Comparison of ENCODE assay signal across 19 cellular contexts in the genomic region with DNA sequence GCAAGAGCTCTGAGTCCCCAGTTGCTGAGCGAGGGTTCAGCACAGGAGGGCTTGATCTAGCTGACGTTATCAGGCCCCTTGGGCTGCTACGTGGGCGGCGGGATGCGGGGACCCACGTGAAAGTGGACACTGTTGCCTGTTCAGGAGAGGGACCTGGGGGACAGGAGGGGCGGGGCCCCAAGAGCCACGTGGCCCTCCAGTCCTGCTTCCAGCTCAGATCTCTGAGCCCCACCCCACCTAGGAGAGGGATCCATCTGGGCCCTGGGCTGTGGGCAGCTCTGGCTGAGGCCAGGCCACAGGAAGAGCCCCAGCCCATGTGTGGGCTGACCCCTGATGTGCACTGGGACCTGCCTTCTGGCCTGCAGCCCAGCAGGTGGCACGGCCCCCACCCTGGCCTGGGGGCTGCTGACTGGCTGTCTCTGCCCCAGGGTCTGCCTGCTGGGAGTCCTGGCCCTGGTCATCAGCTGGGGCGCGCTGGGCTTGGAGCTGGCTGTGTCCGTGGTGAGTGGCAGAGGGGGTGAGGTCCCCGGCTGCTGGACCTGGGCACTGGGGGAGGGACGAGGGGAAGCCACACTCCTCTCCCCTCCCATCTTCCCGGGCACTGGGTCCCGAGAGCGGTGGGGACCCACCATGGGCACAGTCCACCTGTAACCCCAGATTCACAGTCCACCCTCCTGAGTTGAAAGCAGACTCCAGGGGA. TPM values are rescaled to one million over a fixed set of nuclear protein-coding genes. Genes with fewer than 3 reads are reported as not detected.
A peak's percentile ranks its signal among the peaks of the same experiment; 100 is the strongest.
DNase-seq lines count a peak whose midpoint lies in the region; ATAC-seq, FAIRE-seq and TF ChIP-seq lines count a peak whose summit lies in the region.
"Had no signal": no experiment of that assay in that cellular context is flagged by ENCODE, and none has a peak within 500 bp of the region (broad histone marks: within the 10 kb centered on the region; RNA-seq: fewer than 3 reads in every experiment).

No MANE protein-coding gene starts in this region.

- TF ChIP-seq RAD21 in IMR-90 (IDR thresholded peaks at IDR 0.05; ENCODE audit: low read length), result no peak
- TF ChIP-seq RAD21 in H1 (IDR thresholded peaks at IDR 0.05 in 1 of 2, conservative IDR thresholded peaks at IDR 0.05 in 1 of 2; ENCODE audit: low read depth in 2 of 2, low read length in 2 of 2), result no peak

- H3K27ac Mint-ChIP-seq in Calu3 (ENCODE audit: unreplicated experiment), result no peak overlapping the region
- H3K27ac Mint-ChIP-seq: CD4-positive, alpha-beta T cell; GM23338; HFFc6 had no signal

- no peak overlapping the region for H3K4me3 ChIP-seq in BLaER1
- H3K4me3 ChIP-seq in IMR-90 (ENCODE audit: insufficient read depth, low read depth, low read length), result no peak overlapping the region
- no peak overlapping the region for H3K4me3 ChIP-seq in H1 (ENCODE audit: extremely low read depth in 1 of 4, insufficient read depth in 2 of 4, low read depth in 3 of 4, low read length in 4 of 4)
- no peak overlapping the region for H3K4me3 ChIP-seq in trophoblast cell (ENCODE audit: low read depth, low read length)
- H3K4me3 ChIP-seq: BLaER1 treated with 17β-estradiol and CSF1 and Interleukin-3, amounts not matched to agents 10 nM and 100 nM; GM23338; HAP-1 had no signal

- H3K23ac ChIP-seq in IMR-90 (ENCODE audit: low read depth, low read length), result no peak overlapping the region
- no peak overlapping the region for H3K23ac ChIP-seq in H1 (ENCODE audit: insufficient read length)
- no peak overlapping the region for H3K23ac ChIP-seq in trophoblast cell (ENCODE audit: low read length)

- no peak overlapping the region for H2BK120ac ChIP-seq in IMR-90 (ENCODE audit: low read depth, low read length)
- no peak overlapping the region for H2BK120ac ChIP-seq in H1 (replicated peaks; ENCODE audit: low read depth, low read length)
- H2BK120ac ChIP-seq in trophoblast cell (ENCODE audit: insufficient read depth, low read length, poor library complexity), result no peak overlapping the region

- in situ Hi-C loops in IMR-90 (cut with MboI; ENCODE audit: low sequenced_read_pairs), result no loop called here

- H3K36me3 Mint-ChIP-seq in Calu3 (ENCODE audit: insufficient read depth, unreplicated experiment), result peaks cover 48% of the 10 kb centered on the region

- peaks cover 92% of the 10 kb centered on the region for H4K20me1 ChIP-seq in BLaER1
- peaks cover 48% of the 10 kb centered on the region for H4K20me1 ChIP-seq in IMR-90 (ENCODE audit: insufficient read depth, low read length)
- peaks cover 13 to 35% of the 10 kb centered on the region in 2 experiments for H4K20me1 ChIP-seq in H1 (replicated peaks in 1 of 2; ENCODE audit: control insufficient read depth in 1 of 2, insufficient read depth in 2 of 2, low read length in 2 of 2)

- peak overlapping the region; percentile 58 for H2AFZ ChIP-seq in IMR-90 (replicated peaks; ENCODE audit: low read length, poor library complexity)
- H2AFZ ChIP-seq in H1 (ENCODE audit: low read length), result no peak overlapping the region
- no peak overlapping the region for H2AFZ ChIP-seq in trophoblast cell (ENCODE audit: insufficient read depth, low read length, poor library complexity)
- H2AFZ ChIP-seq: GM23338 had no signal

- POLR2A ChIA-PET in IMR-90 (lab: Charles Lee; ENCODE audit: unreplicated experiment) (no interaction called here), H1 (lab: Charles Lee; ENCODE audit: partially characterized antibody) (interaction anchor here (1.2 to 1.3 kb wide), 2 partner anchors 8 to 10 kb away, joined by 3 to 6 read pairs; no protein-coding TSS in a partner anchor)

- intact Hi-C loops in IMR-90 (cut with micrococcal nuclease), result loop anchor here (10.0 kb wide), 1 partner anchor 174 kb away; a partner anchor contains a TSS
- intact Hi-C loops in Calu3 (cut with micrococcal nuclease; ENCODE audit: unreplicated experiment), result no loop called here

- H3K9ac ChIP-seq in BLaER1 (no peak overlapping the region), IMR-90 (ENCODE audit: low read depth, low read length) (no peak overlapping the region), H1 (replicated peaks in 1 of 4; ENCODE audit: extremely low read depth in 1 of 4, low read depth in 3 of 4, low read length in 3 of 4) (no peak overlapping the region), trophoblast cell (ENCODE audit: low read length) (no peak overlapping the region)

- H3K4me1 ChIP-seq in BLaER1, result peaks cover 88% of the 10 kb centered on the region
- peaks cover 13% of the 10 kb centered on the region for H3K4me1 ChIP-seq in IMR-90 (ENCODE audit: control insufficient read depth, insufficient read depth, low read length)
- peaks cover 3 to 25% (median 17%) of the 10 kb centered on the region in 4 experiments for H3K4me1 ChIP-seq in H1 (replicated peaks in 1 of 4; ENCODE audit: control insufficient read depth in 3 of 4, insufficient read depth in 4 of 4, low read length in 3 of 4)
- H3K4me1 ChIP-seq in trophoblast cell (ENCODE audit: control insufficient read depth in 1 of 2, insufficient read depth in 2 of 2, low read length in 2 of 2), result peaks cover 18 to 21% of the 10 kb centered on the region in 2 experiments

- H3K36me3 ChIP-seq in BLaER1 (peaks cover 80% of the 10 kb centered on the region), IMR-90 (ENCODE audit: control insufficient read depth, insufficient read depth, low read length) (peaks cover 54% of the 10 kb centered on the region), H1 (ENCODE audit: control insufficient read depth in 2 of 4, insufficient read depth in 4 of 4, low read length in 3 of 4) (peaks cover 2 to 37% (median 19%) of the 10 kb centered on the region in 4 experiments), trophoblast cell (ENCODE audit: control insufficient read depth in 1 of 2, insufficient read depth in 2 of 2, low read length in 2 of 2) (peaks cover 61 to 66% of the 10 kb centered on the region in 2 experiments)

- DNase-seq in IMR-90 (no peak), H1 (ENCODE audit: low read depth in 1 of 2, low spot score in 2 of 2) (no peak), trophoblast cell (no peak), Calu3 (no peak)
- DNase-seq: 8988T; AML-193; CD4-positive, alpha-beta T cell; DMS79; HFFc6; KBM-7 had no signal

- H3K4me2 ChIP-seq in BLaER1, result no peak overlapping the region; the same call in 1 of the 2 replicates
- H3K4me2 ChIP-seq in IMR-90 (ENCODE audit: low read depth, low read length), result no peak overlapping the region
- H3K4me2 ChIP-seq in H1 (ENCODE audit: insufficient read depth in 1 of 2, low read depth in 2 of 2, low read length in 2 of 2), result no peak overlapping the region
- no peak overlapping the region for H3K4me2 ChIP-seq in trophoblast cell (ENCODE audit: low read length)
- H3K4me2 ChIP-seq: GM23338 had no signal

- peak overlapping the region; percentile 44 for H3K27ac ChIP-seq in BLaER1
- no peak overlapping the region for H3K27ac ChIP-seq in IMR-90 (ENCODE audit: insufficient read depth, low read length)
- no peak overlapping the region for H3K27ac ChIP-seq in H1 (ENCODE audit: low read depth, low read length)
- H3K27ac ChIP-seq in trophoblast cell (ENCODE audit: low read depth, low read length), result no peak overlapping the region

- TF ChIP-seq POLR2A in IMR-90 (IDR thresholded peaks at IDR 0.05; ENCODE audit: low read depth, low read length) (no peak), H1 (IDR thresholded peaks at IDR 0.05; ENCODE audit: control extremely low read depth in 1 of 2, low read depth in 2 of 2, low read length in 2 of 2) (no peak)

- H2AK9ac ChIP-seq in IMR-90 (replicated peaks; ENCODE audit: low read depth, low read length, poor library complexity), result peak overlapping the region; percentile 65

- H3K9me3 Mint-ChIP-seq in Calu3 (ENCODE audit: low read depth, unreplicated experiment), result no peaks in the 10 kb centered on the region
- H3K9me3 Mint-ChIP-seq: CD4-positive, alpha-beta T cell; GM23338; HFFc6 had no signal

- BruUV-seq in IMR-90 (replicated peaks; lab: Mats Ljungman, UMichigan), result no TSS peak
- BruUV-seq in Calu3 (replicated peaks; lab: Mats Ljungman, UMichigan), result no TSS peak

- H3K79me1 ChIP-seq in IMR-90 (ENCODE audit: low read depth in 1 of 2, low read length in 2 of 2), result peaks cover 10 to 53% of the 10 kb centered on the region in 2 experiments
- H3K79me1 ChIP-seq in H1 (ENCODE audit: low read depth, low read length), result peaks cover 10% of the 10 kb centered on the region; the same call in 1 of the 2 replicates
- H3K79me1 ChIP-seq in trophoblast cell (ENCODE audit: low read length), result peaks cover 4% of the 10 kb centered on the region

- CTCF ChIA-PET in IMR-90 (lab: Yijun Ruan, JAX) (no interaction called here), H1 (lab: Charles Lee; ENCODE audit: partially characterized antibody) (interaction anchor here (0.6 to 3.8 kb wide), 9 partner anchors 10 to 1464 kb away, joined by 3 to 26 read pairs (median 3); a partner anchor contains a TSS), Calu3 (lab: Charles Lee) (no interaction called here)

- H2AK5ac ChIP-seq in IMR-90 (ENCODE audit: low read depth, low read length), result no peak overlapping the region
- H2AK5ac ChIP-seq in H1 (ENCODE audit: low read depth, low read length), result no peak overlapping the region
- H2AK5ac ChIP-seq in trophoblast cell (ENCODE audit: low read length), result no peak overlapping the region

- H2BK20ac ChIP-seq in IMR-90 (ENCODE audit: low read depth, low read length), result no peak overlapping the region
- H2BK20ac ChIP-seq in H1 (ENCODE audit: low read length), result no peak overlapping the region

- no peak for TF ChIP-seq CTCF in IMR-90 (conservative IDR thresholded peaks at IDR 0.05; ENCODE audit: low read depth, low read length)
- no peak for TF ChIP-seq CTCF in H1 (IDR thresholded peaks at IDR 0.05; ENCODE audit: control extremely low read depth in 1 of 3, insufficient read depth in 1 of 3, low read depth in 1 of 3, low read length in 3 of 3)
- no peak for TF ChIP-seq CTCF in Calu3 (IDR thresholded peaks at IDR 0.05; ENCODE audit: unreplicated experiment)

- FAIRE-seq in H1 (lab: Jason Lieb, UNC), result no peak
- FAIRE-seq: G401.6, GM12891 had no signal

- H4K91ac ChIP-seq in IMR-90 (ENCODE audit: insufficient read depth, low read depth, low read length), result no peak overlapping the region
- no peak overlapping the region for H4K91ac ChIP-seq in H1 (replicated peaks; ENCODE audit: insufficient read length, low read length)
- H4K91ac ChIP-seq in trophoblast cell (ENCODE audit: low read depth, low read length), result no peak overlapping the region

- H3K56ac ChIP-seq in IMR-90 (ENCODE audit: extremely low read depth, insufficient read depth, low read length) (no peak overlapping the region), H1 (replicated peaks; ENCODE audit: insufficient read length, low read depth, low read length) (no peak overlapping the region)

- 100% methylated on average over 1 of the region's 18 CpGs; no CpG with 5 or more reads in 1 of the 2 experiments for WGBS in IMR-90 (ENCODE audit: extremely low coverage in 2 of 2, insufficient read length in 1 of 2), 2 experiments
- WGBS in H1 (ENCODE audit: extremely low coverage in 1 of 2, insufficient coverage in 1 of 2, insufficient read length in 1 of 2, insufficient replicate concordance in 2 of 2, low coverage in 1 of 2, low lambda C conversion rate in 2 of 2, missing lambda C conversion rate in 1 of 2), 2 experiments, result 92% methylated on average over 15 of the region's 18 CpGs; no CpG with 5 or more reads in 1 of the 2 experiments
- no CpG with 5 or more reads among the region's 18 CpGs for WGBS in trophoblast cell (ENCODE audit: extremely low coverage, insufficient coverage, insufficient read length)

- ATAC-seq in IMR-90 (ENCODE audit: low read depth) (no peak), GM19467 (IDR thresholded peaks at IDR 0.05; ENCODE audit: unreplicated experiment) (no peak), HG03025 (IDR thresholded peaks at IDR 0.05; ENCODE audit: low FRiP score, unreplicated experiment) (no peak)
- ATAC-seq: GM23338 had no signal

- dilution Hi-C loops in IMR-90 (cut with HindIII; ENCODE audit: low sequenced_read_pairs, unreplicated experiment), result no loop called here

- H3K27me3 ChIP-seq in BLaER1, result no peaks in the 10 kb centered on the region
- no peaks in the 10 kb centered on the region for H3K27me3 ChIP-seq in IMR-90 (ENCODE audit: control insufficient read depth, insufficient read depth, low read length)
- H3K27me3 ChIP-seq in H1 (replicated peaks in 1 of 4; ENCODE audit: control insufficient read depth in 3 of 4, extremely low read depth in 1 of 4, insufficient read depth in 3 of 4, low read length in 3 of 4), result no peaks in the 10 kb centered on the region
- no peaks in the 10 kb centered on the region for H3K27me3 ChIP-seq in trophoblast cell (ENCODE audit: insufficient read depth, low read length)
- H3K27me3 ChIP-seq: BLaER1 treated with 17β-estradiol and CSF1 and Interleukin-3, amounts not matched to agents 10 nM and 100 nM had no signal

- H4K5ac ChIP-seq in IMR-90 (ENCODE audit: low read depth, low read length) (no peak overlapping the region), H1 (ENCODE audit: insufficient read length, low read depth, low read length) (no peak overlapping the region)

- no peak overlapping the region for H2BK15ac ChIP-seq in IMR-90 (ENCODE audit: low read depth, low read length)
- H2BK15ac ChIP-seq in H1 (ENCODE audit: low read length), result no peak overlapping the region

- no peaks in the 10 kb centered on the region for H3K23me2 ChIP-seq in H1 (ENCODE audit: low read depth, low read length)

- H3K18ac ChIP-seq in IMR-90 (ENCODE audit: low read depth, low read length) (no peak overlapping the region), H1 (ENCODE audit: extremely low read depth, low read length) (no peak overlapping the region), trophoblast cell (ENCODE audit: low read length) (no peak overlapping the region)

- no peak overlapping the region for H3K4me3 Mint-ChIP-seq in Calu3 (ENCODE audit: low read depth, unreplicated experiment)
- H3K4me3 Mint-ChIP-seq: CD4-positive, alpha-beta T cell; GM23338; HFFc6 had no signal

- H4K12ac ChIP-seq in trophoblast cell (ENCODE audit: low read depth, low read length), result peak overlapping the region; percentile 9

- peaks cover 0 to 8% of the 10 kb centered on the region in 2 experiments; a peak in 1 of 4 replicates for H3K79me2 ChIP-seq in H1 (ENCODE audit: control insufficient read depth in 1 of 2, insufficient read depth in 2 of 2, low read length in 2 of 2)
- H3K79me2 ChIP-seq in trophoblast cell (ENCODE audit: control insufficient read depth, insufficient read depth, low read length, poor library complexity), result no peaks in the 10 kb centered on the region

- no peaks in the 10 kb centered on the region for H3K4me1 Mint-ChIP-seq in Calu3 (ENCODE audit: low read depth, unreplicated experiment)

- H3K9me3 ChIP-seq in BLaER1 (no peaks in the 10 kb centered on the region), IMR-90 (ENCODE audit: control insufficient read depth, insufficient read depth, low read length) (no peaks in the 10 kb centered on the region), H1 (ENCODE audit: insufficient read depth in 2 of 2, low read depth in 1 of 2, low read length in 1 of 2) (no peaks in the 10 kb centered on the region), trophoblast cell (ENCODE audit: insufficient read depth, low read depth, low read length) (peaks cover 2% of the 10 kb centered on the region)
- H3K9me3 ChIP-seq: BLaER1 treated with 17β-estradiol and CSF1 and Interleukin-3, amounts not matched to agents 10 nM and 100 nM; HAP-1 had no signal

- no peaks in the 10 kb centered on the region for H3K27me3 Mint-ChIP-seq in Calu3 (ENCODE audit: unreplicated experiment)
- H3K27me3 Mint-ChIP-seq: CD4-positive, alpha-beta T cell had no signal

- H3K9me1 ChIP-seq in IMR-90 (ENCODE audit: insufficient read depth, low read length), result 0 out of 2 replicates have a peak, but pooled peaks cover 5% of the 10 kb centered on the region

- no peak overlapping the region for H2BK5ac ChIP-seq in IMR-90 (ENCODE audit: low read depth, low read length, poor library complexity, severe bottlenecking)
- peak overlapping the region; percentile 12; the same call in 1 of the 2 replicates for H2BK5ac ChIP-seq in H1 (ENCODE audit: low read depth, low read length)
- no peak overlapping the region for H2BK5ac ChIP-seq in trophoblast cell (ENCODE audit: low read depth, low read length, poor library complexity)

- no peak overlapping the region for H2BK12ac ChIP-seq in H1 (ENCODE audit: low read depth, low read length)
- no peak overlapping the region for H2BK12ac ChIP-seq in trophoblast cell (ENCODE audit: low read length)

- H3K4ac ChIP-seq in IMR-90 (ENCODE audit: low read depth, low read length) (no peak overlapping the region), H1 (replicated peaks; ENCODE audit: insufficient read length, low read depth, low read length) (no peak overlapping the region), trophoblast cell (ENCODE audit: low read depth, low read length) (no peak overlapping the region)

- H3K14ac ChIP-seq in IMR-90 (replicated peaks; ENCODE audit: low read depth, low read length), result no peak overlapping the region
- no peak overlapping the region for H3K14ac ChIP-seq in H1 (ENCODE audit: insufficient read length)
- no peak overlapping the region for H3K14ac ChIP-seq in trophoblast cell (ENCODE audit: low read length)

- H4K8ac ChIP-seq in IMR-90 (ENCODE audit: low read depth in 2 of 2, low read length in 2 of 2) (no peak overlapping the region), H1 (ENCODE audit: extremely low read depth, insufficient read depth, low read length) (peak overlapping the region; percentile 57), trophoblast cell (ENCODE audit: low read depth, low read length) (no peak overlapping the region)

- TF ChIP-seq EP300 in H1 (IDR thresholded peaks at IDR 0.05; ENCODE audit: borderline replicate concordance in 1 of 2, low read depth in 2 of 2, low read length in 2 of 2), result no peak

RNA-seq across cellular contexts. Expression of a gene that starts 17.5 kb away (rescaled TPM):
- total RNA-seq in IMR-90 (2012; rRNA removed) (5.6 and 6.1 TPM in 2 replicates), Calu3 (2022) (167 and 187 TPM in 2 replicates)
- polyA plus RNA-seq in IMR-90 (2012; rRNA removed) (82.6 and 106 TPM in 2 replicates), H1 (2011; rRNA removed) (66.2 and 122 TPM in 2 replicates)
- 56.1 and 135 TPM in 2 replicates for polyA plus RNA-seq in IMR-90 (2012; cell fraction: cytosol; rRNA removed)
- 100 and 222 TPM in 2 replicates for polyA plus RNA-seq in IMR-90 (2012; cell fraction: nucleus; rRNA removed; ENCODE audit: low replicate concordance)
- 169 and 172 TPM in 2 replicates for total RNA-seq in H1 (2021; fragmentation: NEBNext Ultra II Directional; extraction: Animal tissue kit (Norgen Biotek cat#: 25700))
- polyA plus RNA-seq in H1 (2011; cell fraction: cytosol; rRNA removed), result 46.4 TPM
- polyA plus RNA-seq in H1 (2011; cell fraction: nucleus; rRNA removed), result 147 TPM
- 68.1 to 127 TPM (median 115 TPM) in 4 replicates for polyA plus RNA-seq in H1 (2012, experiment 1 of 2)
- polyA plus RNA-seq in H1 (2012, experiment 2 of 2), result 102 TPM
- 175 TPM for polyA plus RNA-seq in H1 (2013, experiment 1 of 2)
- polyA plus RNA-seq in H1 (2013, experiment 2 of 2), result 184 TPM
- 41.7 and 42.6 TPM in 2 replicates for polyA minus RNA-seq in H1 (2011; rRNA and poly(A)+ RNA removed)
- 87.8 TPM for polyA minus RNA-seq in H1 (2011; cell fraction: cytosol; rRNA and poly(A)+ RNA removed)
- 79.3 TPM for polyA minus RNA-seq in H1 (2011; cell fraction: nucleus; rRNA and poly(A)+ RNA removed)
- polyA plus RNA-seq in trophoblast cell (2013), result 117 and 118 TPM in 2 replicates

RNA-seq across cellular contexts. Expression of a gene that starts 38.7 kb away (rescaled TPM):
- total RNA-seq in IMR-90 (2012; rRNA removed) (0.54 and 0.83 TPM in 2 replicates), Calu3 (2022) (0.12 and 0.44 TPM in 2 replicates)
- polyA plus RNA-seq in IMR-90 (2012; rRNA removed) (1.6 and 2.7 TPM in 2 replicates), H1 (2011; rRNA removed) (0.59 and 1.1 TPM in 2 replicates)
- 0.93 and 1.5 TPM in 2 replicates for polyA plus RNA-seq in IMR-90 (2012; cell fraction: cytosol; rRNA removed)
- polyA plus RNA-seq in IMR-90 (2012; cell fraction: nucleus; rRNA removed; ENCODE audit: low replicate concordance), result 1.8 and 3.4 TPM in 2 replicates
- 0.82 and 1.4 TPM in 2 replicates for total RNA-seq in H1 (2021; fragmentation: NEBNext Ultra II Directional; extraction: Animal tissue kit (Norgen Biotek cat#: 25700))
- polyA plus RNA-seq in H1 (2011; cell fraction: cytosol; rRNA removed), result 0.58 TPM
- 1.2 TPM for polyA plus RNA-seq in H1 (2011; cell fraction: nucleus; rRNA removed)
- 0.33 to 1.3 TPM (median 0.91 TPM) in 4 replicates for polyA plus RNA-seq in H1 (2012, experiment 1 of 2)
- polyA plus RNA-seq in H1 (2012, experiment 2 of 2), result 0.16 TPM
- 0.65 TPM for polyA plus RNA-seq in H1 (2013, experiment 1 of 2)
- 0.63 TPM for polyA plus RNA-seq in H1 (2013, experiment 2 of 2)
- polyA minus RNA-seq in H1 (2011; rRNA and poly(A)+ RNA removed), result 0.82 and 0.90 TPM in 2 replicates
- polyA minus RNA-seq in H1 (2011; cell fraction: cytosol; rRNA and poly(A)+ RNA removed), result 2.0 TPM
- 2.9 TPM for polyA minus RNA-seq in H1 (2011; cell fraction: nucleus; rRNA and poly(A)+ RNA removed)
- 0.41 and 0.64 TPM in 2 replicates for polyA plus RNA-seq in trophoblast cell (2013)
- total RNA-seq: HT1080 had no signal

Comparison
In these comparisons a context has a peak if more than half of its experiments do, and no peak if none do; other contexts are left out.
1. RNA of a gene that starts 17.5 kb away (total RNA-seq): 167 to 187 TPM in Calu3 and 169 to 172 TPM in H1; 5.6 to 6.1 TPM in IMR-90; every median in the first group is over 10 times any median in the second.